In the genomic region with DNA sequence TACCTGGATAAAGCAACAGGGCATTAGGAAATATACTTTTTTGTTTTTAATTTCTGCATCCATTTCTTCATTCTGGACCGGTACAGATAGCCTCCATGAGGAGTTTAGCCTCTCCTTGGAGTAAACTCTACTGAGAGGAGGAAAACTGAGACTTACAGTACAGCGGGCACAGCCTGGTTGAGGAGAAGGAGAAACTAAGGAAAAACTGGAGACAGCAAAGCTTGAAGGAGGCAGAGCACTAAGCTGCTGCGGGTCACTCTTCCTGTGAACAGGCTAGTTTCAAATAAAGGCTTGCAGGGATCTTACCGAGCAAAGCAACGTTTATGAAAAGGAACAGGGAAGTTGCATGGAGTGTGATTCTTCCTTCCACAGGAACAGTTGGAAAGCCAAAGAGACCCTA, we compare ENCODE assay signal across 13 cellular contexts. TPM values are rescaled to one million over a fixed set of nuclear protein-coding genes. Genes with fewer than 3 reads are reported as not detected.
A peak's percentile ranks its signal among the peaks of the same experiment; 100 is the strongest.
DNase-seq lines count a peak whose midpoint lies in the region; ATAC-seq, FAIRE-seq and TF ChIP-seq lines count a peak whose summit lies in the region.
"Had no signal": no experiment of that assay in that cellular context is flagged by ENCODE, and none has a peak within 500 bp of the region (broad histone marks: within the 10 kb centered on the region; RNA-seq: fewer than 3 reads in every experiment).

No MANE protein-coding gene starts in this region.

- no peak for FAIRE-seq in HTR-8/SVneo (lab: Jason Lieb, UNC)

- H3K9me3 Mint-ChIP-seq in GM23338: peaks cover 26% of the 10 kb centered on the region

- no peaks in the 10 kb centered on the region for H3K79me2 ChIP-seq in GM23338 (replicated peaks; ENCODE audit: insufficient read depth)

- intact Hi-C loops in colonic mucosa (cut with DNase I) (no loop called here), aorta (cut with DNase I) (loop anchor here in 1 of 2 donors (5.0 to 10.0 kb wide), 2 partner anchors 220 to 303 kb away; no protein-coding TSS in a partner anchor)

- H3K9me2 ChIP-seq in GM23338 (ENCODE audit: insufficient read depth): no peaks in the 10 kb centered on the region

- peaks cover 87% of the 10 kb centered on the region for H3K27me3 Mint-ChIP-seq in GM23338 (ENCODE audit: insufficient read depth, low read depth, poor library complexity)

- no peak overlapping the region for H3K27ac ChIP-seq in GM23338 (ENCODE audit: low read depth)
- peak overlapping the region; percentile 65 for H3K27ac ChIP-seq in colonic mucosa
- no peak overlapping the region for H3K27ac ChIP-seq in aorta (ENCODE audit: low read depth in 1 of 2, low read length in 2 of 2)
- H3K27ac ChIP-seq: prostate gland had no signal

- no peak overlapping the region for H2AFZ ChIP-seq in GM23338

- no peak for DNase-seq in GM23338 (ENCODE audit: low spot score)
- DNase-seq in colonic mucosa: no peak
- no peak for DNase-seq in left lobe of liver (ENCODE audit: low spot score)
- DNase-seq in skeletal muscle cell (ENCODE audit: low read depth): no peak
- DNase-seq in HTR-8/SVneo (ENCODE audit: insufficient read length, low spot score): no peak
- DNase-seq in aorta: no peak
- no peak for DNase-seq in inferior parietal cortex (ENCODE audit: extremely low spot score)
- DNase-seq in epidermal melanocyte (ENCODE audit: insufficient read length, low spot score): no peak
- DNase-seq: activated CD4-positive, CD25-positive, alpha-beta regulatory T cell; activated T-cell treated with anti-CD3 and anti-CD28 coated beads, Interleukin-2, amount 50 U/mL, for 72 hours; Kasumi-1; NCI-H2029 had no signal

- H3K4me1 ChIP-seq in GM23338 (ENCODE audit: insufficient read depth) (peaks cover 28% of the 10 kb centered on the region), colonic mucosa (no peaks in the 10 kb centered on the region), aorta (ENCODE audit: control insufficient read depth in 1 of 2, insufficient read depth in 2 of 2, low read length in 2 of 2) (no peaks in the 10 kb centered on the region)
- H3K4me1 ChIP-seq: prostate gland had no signal

- H3K27ac Mint-ChIP-seq in GM23338: no peak overlapping the region
- H3K27ac Mint-ChIP-seq: activated T-cell treated with anti-CD3 and anti-CD28 coated beads, Interleukin-2, amount 50 U/mL, for 72 hours had no signal

- H3K4me3 Mint-ChIP-seq in GM23338: peak overlapping the region; percentile 67

- no peak overlapping the region for H3K9ac ChIP-seq in colonic mucosa (ENCODE audit: low read depth in 2 of 2, low read length in 2 of 2)

- ATAC-seq in GM23338 (no peak), left lobe of liver (peak; percentile 3), aorta (ENCODE audit: low FRiP score) (no peak)
- ATAC-seq: activated T-cell treated with anti-CD3 and anti-CD28 coated beads, Interleukin-2, amount 50 U/mL, for 72 hours had no signal

- H3K36me3 ChIP-seq in GM23338 (ENCODE audit: insufficient read depth) (no peaks in the 10 kb centered on the region), colonic mucosa (no peaks in the 10 kb centered on the region), aorta (ENCODE audit: control insufficient read depth in 1 of 2, insufficient read depth in 2 of 2, low read length in 1 of 2) (no peaks in the 10 kb centered on the region)
- H3K36me3 ChIP-seq: prostate gland had no signal

- H4K20me1 ChIP-seq in GM23338 (replicated peaks; ENCODE audit: insufficient read depth): no peaks in the 10 kb centered on the region; the same call in 1 of the 2 replicates

- H3F3A ChIP-seq in GM23338 (replicated peaks; ENCODE audit: low read depth): peaks cover 13% of the 10 kb centered on the region

- H3K36me3 Mint-ChIP-seq in GM23338 (ENCODE audit: low read depth): peaks cover 3% of the 10 kb centered on the region; the same call in 1 of the 3 replicates

- peak overlapping the region; percentile 79 for H3K4me2 ChIP-seq in GM23338

- H3K9me3 ChIP-seq in colonic mucosa (no peaks in the 10 kb centered on the region), aorta (ENCODE audit: control insufficient read depth, low read length) (peaks cover 2% of the 10 kb centered on the region)
- H3K9me3 ChIP-seq: prostate gland had no signal

- H3K4me3 ChIP-seq in GM23338 (peak overlapping the region; percentile 51; the same call in 1 of the 2 replicates), colonic mucosa (peak overlapping the region; percentile 52), skeletal muscle cell (ENCODE audit: low read depth, low read length) (peak overlapping the region; percentile 52), aorta (ENCODE audit: low read length in 2 of 2) (no peak overlapping the region)

- H3K27me3 ChIP-seq in GM23338 (ENCODE audit: insufficient read depth) (peaks cover 81% of the 10 kb centered on the region), colonic mucosa (no peaks in the 10 kb centered on the region), aorta (ENCODE audit: control insufficient read depth in 1 of 2, insufficient read depth in 2 of 2, low read length in 1 of 2) (no peaks in the 10 kb centered on the region)

- 15 to 16% methylated on average over 5 of the region's 5 CpGs for WGBS in aorta, 2 donors

- TF ChIP-seq CTCF in GM23338 (conservative IDR thresholded peaks at IDR 0.05; ENCODE audit: low read depth in 2 of 2) (no peak), colonic mucosa (IDR thresholded peaks at IDR 0.05) (no peak)

- peaks cover 41% of the 10 kb centered on the region for H3K4me1 Mint-ChIP-seq in GM23338

TF ChIP-seq in GM23338, 12 proteins besides CTCF, POLR2A, EP300 and RAD21 (continues in another document):
- TF ChIP-seq, protein P1, sequence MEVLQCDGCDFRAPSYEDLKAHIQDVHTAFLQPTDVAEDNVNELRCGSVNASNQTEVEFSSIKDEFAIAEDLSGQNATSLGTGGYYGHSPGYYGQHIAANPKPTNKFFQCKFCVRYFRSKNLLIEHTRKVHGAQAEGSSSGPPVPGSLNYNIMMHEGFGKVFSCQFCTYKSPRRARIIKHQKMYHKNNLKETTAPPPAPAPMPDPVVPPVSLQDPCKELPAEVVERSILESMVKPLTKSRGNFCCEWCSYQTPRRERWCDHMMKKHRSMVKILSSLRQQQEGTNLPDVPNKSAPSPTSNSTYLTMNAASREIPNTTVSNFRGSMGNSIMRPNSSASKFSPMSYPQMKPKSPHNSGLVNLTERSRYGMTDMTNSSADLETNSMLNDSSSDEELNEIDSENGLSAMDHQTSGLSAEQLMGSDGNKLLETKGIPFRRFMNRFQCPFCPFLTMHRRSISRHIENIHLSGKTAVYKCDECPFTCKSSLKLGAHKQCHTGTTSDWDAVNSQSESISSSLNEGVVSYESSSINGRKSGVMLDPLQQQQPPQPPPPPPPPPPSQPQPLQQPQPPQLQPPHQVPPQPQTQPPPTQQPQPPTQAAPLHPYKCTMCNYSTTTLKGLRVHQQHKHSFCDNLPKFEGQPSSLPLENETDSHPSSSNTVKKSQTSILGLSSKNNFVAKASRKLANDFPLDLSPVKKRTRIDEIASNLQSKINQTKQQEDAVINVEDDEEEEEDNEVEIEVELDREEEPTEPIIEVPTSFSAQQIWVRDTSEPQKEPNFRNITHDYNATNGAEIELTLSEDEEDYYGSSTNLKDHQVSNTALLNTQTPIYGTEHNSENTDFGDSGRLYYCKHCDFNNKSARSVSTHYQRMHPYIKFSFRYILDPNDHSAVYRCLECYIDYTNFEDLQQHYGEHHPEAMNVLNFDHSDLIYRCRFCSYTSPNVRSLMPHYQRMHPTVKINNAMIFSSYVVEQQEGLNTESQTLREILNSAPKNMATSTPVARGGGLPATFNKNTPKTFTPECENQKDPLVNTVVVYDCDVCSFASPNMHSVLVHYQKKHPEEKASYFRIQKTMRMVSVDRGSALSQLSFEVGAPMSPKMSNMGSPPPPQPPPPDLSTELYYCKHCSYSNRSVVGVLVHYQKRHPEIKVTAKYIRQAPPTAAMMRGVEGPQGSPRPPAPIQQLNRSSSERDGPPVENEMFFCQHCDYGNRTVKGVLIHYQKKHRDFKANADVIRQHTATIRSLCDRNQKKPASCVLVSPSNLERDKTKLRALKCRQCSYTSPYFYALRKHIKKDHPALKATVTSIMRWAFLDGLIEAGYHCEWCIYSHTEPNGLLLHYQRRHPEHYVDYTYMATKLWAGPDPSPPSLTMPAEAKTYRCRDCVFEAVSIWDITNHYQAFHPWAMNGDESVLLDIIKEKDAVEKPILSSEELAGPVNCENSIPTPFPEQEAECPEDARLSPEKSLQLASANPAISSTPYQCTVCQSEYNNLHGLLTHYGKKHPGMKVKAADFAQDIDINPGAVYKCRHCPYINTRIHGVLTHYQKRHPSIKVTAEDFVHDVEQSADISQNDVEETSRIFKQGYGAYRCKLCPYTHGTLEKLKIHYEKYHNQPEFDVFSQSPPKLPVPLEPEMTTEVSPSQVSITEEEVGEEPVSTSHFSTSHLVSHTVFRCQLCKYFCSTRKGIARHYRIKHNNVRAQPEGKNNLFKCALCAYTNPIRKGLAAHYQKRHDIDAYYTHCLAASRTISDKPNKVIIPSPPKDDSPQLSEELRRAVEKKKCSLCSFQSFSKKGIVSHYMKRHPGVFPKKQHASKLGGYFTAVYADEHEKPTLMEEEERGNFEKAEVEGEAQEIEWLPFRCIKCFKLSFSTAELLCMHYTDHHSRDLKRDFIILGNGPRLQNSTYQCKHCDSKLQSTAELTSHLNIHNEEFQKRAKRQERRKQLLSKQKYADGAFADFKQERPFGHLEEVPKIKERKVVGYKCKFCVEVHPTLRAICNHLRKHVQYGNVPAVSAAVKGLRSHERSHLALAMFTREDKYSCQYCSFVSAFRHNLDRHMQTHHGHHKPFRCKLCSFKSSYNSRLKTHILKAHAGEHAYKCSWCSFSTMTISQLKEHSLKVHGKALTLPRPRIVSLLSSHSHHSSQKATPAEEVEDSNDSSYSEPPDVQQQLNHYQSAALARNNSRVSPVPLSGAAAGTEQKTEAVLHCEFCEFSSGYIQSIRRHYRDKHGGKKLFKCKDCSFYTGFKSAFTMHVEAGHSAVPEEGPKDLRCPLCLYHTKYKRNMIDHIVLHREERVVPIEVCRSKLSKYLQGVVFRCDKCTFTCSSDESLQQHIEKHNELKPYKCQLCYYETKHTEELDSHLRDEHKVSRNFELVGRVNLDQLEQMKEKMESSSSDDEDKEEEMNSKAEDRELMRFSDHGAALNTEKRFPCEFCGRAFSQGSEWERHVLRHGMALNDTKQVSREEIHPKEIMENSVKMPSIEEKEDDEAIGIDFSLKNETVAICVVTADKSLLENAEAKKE (CRISPR knock-in tag; IDR thresholded peaks at IDR 0.05): no peak
- TF ChIP-seq ZNF114 (CRISPR knock-in tag; IDR thresholded peaks at IDR 0.05): no peak
- no peak for TF ChIP-seq NANOG (IDR thresholded peaks at IDR 0.05; ENCODE audit: borderline replicate concordance)
- no peak for TF ChIP-seq STAT1 (IDR thresholded peaks at IDR 0.05; ENCODE audit: unreplicated experiment)
- TF ChIP-seq EZH2 (IDR thresholded peaks at IDR 0.05; ENCODE audit: low read depth, unreplicated experiment): no peak

RNA-seq across cellular contexts. Expression of a gene that starts 0.4 kb away (rescaled TPM):
- 0.80 and 2.3 TPM in 2 replicates for total RNA-seq in GM23338 (2014; rRNA removed; shearing (Covaris generic))
- polyA plus RNA-seq in GM23338 (2016; fragmentation: Nextera tagmentation; extraction: Ambion mirVana): 0.42 and 0.77 TPM in 2 replicates
- total RNA-seq in colonic mucosa: 1 to 10 TPM; 8.5 to 8.8 TPM
- total RNA-seq in left lobe of liver: 8.2 TPM
- total RNA-seq in aorta: 1 to 10 TPM; 1.0 to 2.6 TPM
- polyA plus RNA-seq in aorta: under 1 TPM; 0.61 to 0.88 TPM
- total RNA-seq: activated T-cell treated with anti-CD3 and anti-CD28 coated beads, Interleukin-2, amount 50 U/mL, for 72 hours had no signal

RNA-seq across cellular contexts. Expression of a gene that starts 48.6 kb away (rescaled TPM):
- total RNA-seq in GM23338 (2014; rRNA removed; shearing (Covaris generic)): not detected in 2 replicates
- not detected in 2 replicates for polyA plus RNA-seq in GM23338 (2016; fragmentation: Nextera tagmentation; extraction: Ambion mirVana)
- 1 to 10 TPM; 4.4 to 7.7 TPM for total RNA-seq in colonic mucosa
- 5.7 TPM for total RNA-seq in left lobe of liver
- 10 to 100 TPM; 36.8 to 56.0 TPM for total RNA-seq in aorta
- 1 to 10 TPM; 2.4 to 6.3 TPM for polyA plus RNA-seq in aorta
- total RNA-seq: activated T-cell treated with anti-CD3 and anti-CD28 coated beads, Interleukin-2, amount 50 U/mL, for 72 hours had no signal

Comparison
In these comparisons a context has a peak if more than half of its experiments do, and no peak if none do; other contexts are left out.
1. H3K4me3 ChIP-seq: peak in GM23338 (single experiment), colonic mucosa (single experiment) and skeletal muscle cell (single experiment); none in aorta (0 of 2).